Comparison of ENCODE assay signal across 1 cellular context in genomic region chr20:371755-372542, GRCh38.
TF ChIP-seq lines count a peak whose summit lies in the region.

No MANE protein-coding gene starts in this region.

TF ChIP-seq in HEK293, 187 proteins besides CTCF, POLR2A, EP300 and RAD21 (continued from another document and continues in another):
- no peak for TF ChIP-seq PRDM6 (tag by site-specific recombination; IDR thresholded peaks at IDR 0.05)
- no peak for TF ChIP-seq ZNF138 (tag by site-specific recombination; IDR thresholded peaks at IDR 0.05; ENCODE audit: borderline replicate concordance)
- TF ChIP-seq, protein P1, sequence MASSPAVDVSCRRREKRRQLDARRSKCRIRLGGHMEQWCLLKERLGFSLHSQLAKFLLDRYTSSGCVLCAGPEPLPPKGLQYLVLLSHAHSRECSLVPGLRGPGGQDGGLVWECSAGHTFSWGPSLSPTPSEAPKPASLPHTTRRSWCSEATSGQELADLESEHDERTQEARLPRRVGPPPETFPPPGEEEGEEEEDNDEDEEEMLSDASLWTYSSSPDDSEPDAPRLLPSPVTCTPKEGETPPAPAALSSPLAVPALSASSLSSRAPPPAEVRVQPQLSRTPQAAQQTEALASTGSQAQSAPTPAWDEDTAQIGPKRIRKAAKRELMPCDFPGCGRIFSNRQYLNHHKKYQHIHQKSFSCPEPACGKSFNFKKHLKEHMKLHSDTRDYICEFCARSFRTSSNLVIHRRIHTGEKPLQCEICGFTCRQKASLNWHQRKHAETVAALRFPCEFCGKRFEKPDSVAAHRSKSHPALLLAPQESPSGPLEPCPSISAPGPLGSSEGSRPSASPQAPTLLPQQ (tag by site-specific recombination; IDR thresholded peaks at IDR 0.05): peak; percentile 83
- 0 out of 2 replicates have a peak, but pooled peaks have one; percentile 18 for TF ChIP-seq SP7 (tag by site-specific recombination; IDR thresholded peaks at IDR 0.05)
- TF ChIP-seq, protein P2, sequence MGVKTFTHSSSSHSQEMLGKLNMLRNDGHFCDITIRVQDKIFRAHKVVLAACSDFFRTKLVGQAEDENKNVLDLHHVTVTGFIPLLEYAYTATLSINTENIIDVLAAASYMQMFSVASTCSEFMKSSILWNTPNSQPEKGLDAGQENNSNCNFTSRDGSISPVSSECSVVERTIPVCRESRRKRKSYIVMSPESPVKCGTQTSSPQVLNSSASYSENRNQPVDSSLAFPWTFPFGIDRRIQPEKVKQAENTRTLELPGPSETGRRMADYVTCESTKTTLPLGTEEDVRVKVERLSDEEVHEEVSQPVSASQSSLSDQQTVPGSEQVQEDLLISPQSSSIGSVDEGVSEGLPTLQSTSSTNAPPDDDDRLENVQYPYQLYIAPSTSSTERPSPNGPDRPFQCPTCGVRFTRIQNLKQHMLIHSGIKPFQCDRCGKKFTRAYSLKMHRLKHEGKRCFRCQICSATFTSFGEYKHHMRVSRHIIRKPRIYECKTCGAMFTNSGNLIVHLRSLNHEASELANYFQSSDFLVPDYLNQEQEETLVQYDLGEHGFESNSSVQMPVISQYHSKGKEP (tag by site-specific recombination; IDR thresholded peaks at IDR 0.05): peak; percentile 67; the same call in 1 of the 2 replicates
- no peak for TF ChIP-seq ZNF629 (tag by site-specific recombination; IDR thresholded peaks at IDR 0.05)
- TF ChIP-seq SETDB1 (IDR thresholded peaks at IDR 0.05; ENCODE audit: insufficient read length, low read length): no peak
- peak; percentile 76 for TF ChIP-seq PRDM10 (tag by site-specific recombination; IDR thresholded peaks at IDR 0.05)
- no peak for TF ChIP-seq ZNF48 (tag by site-specific recombination; IDR thresholded peaks at IDR 0.05)
- TF ChIP-seq, protein P3, sequence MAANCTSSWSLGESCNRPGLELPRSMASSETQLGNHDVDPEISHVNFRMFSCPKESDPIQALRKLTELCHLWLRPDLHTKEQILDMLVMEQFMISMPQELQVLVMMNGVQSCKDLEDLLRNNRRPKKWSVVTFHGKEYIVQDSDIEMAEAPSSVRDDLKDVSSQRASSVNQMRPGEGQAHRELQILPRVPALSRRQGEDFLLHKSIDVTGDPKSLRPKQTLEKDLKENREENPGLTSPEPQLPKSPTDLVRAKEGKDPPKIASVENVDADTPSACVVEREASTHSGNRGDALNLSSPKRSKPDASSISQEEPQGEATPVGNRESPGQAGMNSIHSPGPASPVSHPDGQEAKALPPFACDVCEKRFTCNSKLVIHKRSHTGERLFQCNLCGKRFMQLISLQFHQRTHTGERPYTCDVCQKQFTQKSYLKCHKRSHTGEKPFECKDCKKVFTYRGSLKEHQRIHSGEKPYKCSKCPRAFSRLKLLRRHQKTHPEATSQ (tag by site-specific recombination; IDR thresholded peaks at IDR 0.05): no peak
- peak; percentile 35; the same call in 1 of the 2 replicates for TF ChIP-seq ZBTB17 (tag by site-specific recombination; IDR thresholded peaks at IDR 0.05)
- TF ChIP-seq ZNF600 (tag by site-specific recombination; IDR thresholded peaks at IDR 0.05): no peak
- TF ChIP-seq ZBTB1 (tag by site-specific recombination; IDR thresholded peaks at IDR 0.05): no peak
- TF ChIP-seq ZNF626 (tag by site-specific recombination; IDR thresholded peaks at IDR 0.05): no peak
- no peak for TF ChIP-seq PRDM1 (tag by site-specific recombination; IDR thresholded peaks at IDR 0.05)
- TF ChIP-seq, protein P4, sequence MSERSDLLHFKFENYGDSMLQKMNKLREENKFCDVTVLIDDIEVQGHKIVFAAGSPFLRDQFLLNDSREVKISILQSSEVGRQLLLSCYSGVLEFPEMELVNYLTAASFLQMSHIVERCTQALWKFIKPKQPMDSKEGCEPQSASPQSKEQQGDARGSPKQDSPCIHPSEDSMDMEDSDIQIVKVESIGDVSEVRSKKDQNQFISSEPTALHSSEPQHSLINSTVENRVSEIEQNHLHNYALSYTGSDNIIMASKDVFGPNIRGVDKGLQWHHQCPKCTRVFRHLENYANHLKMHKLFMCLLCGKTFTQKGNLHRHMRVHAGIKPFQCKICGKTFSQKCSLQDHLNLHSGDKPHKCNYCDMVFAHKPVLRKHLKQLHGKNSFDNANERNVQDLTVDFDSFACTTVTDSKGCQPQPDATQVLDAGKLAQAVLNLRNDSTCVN (tag by site-specific recombination; optimal IDR thresholded peaks at IDR 0.05): no peak
- no peak for TF ChIP-seq SCRT1 (tag by site-specific recombination; IDR thresholded peaks at IDR 0.05; ENCODE audit: borderline replicate concordance)
- no peak for TF ChIP-seq ZSCAN4 (tag by site-specific recombination; IDR thresholded peaks at IDR 0.05)
- TF ChIP-seq ZNF548 (tag by site-specific recombination; IDR thresholded peaks at IDR 0.05): no peak
- no peak for TF ChIP-seq ELK4 (IDR thresholded peaks at IDR 0.05; ENCODE audit: borderline replicate concordance, low read depth, low read length)
- no peak for TF ChIP-seq ZNF404 (tag by site-specific recombination; IDR thresholded peaks at IDR 0.05)
- TF ChIP-seq ZNF837 (tag by site-specific recombination; IDR thresholded peaks at IDR 0.05): no peak
- TF ChIP-seq ZSCAN18 (tag by site-specific recombination; IDR thresholded peaks at IDR 0.05): 0 out of 2 replicates have a peak, but pooled peaks have one; percentile 44
- TF ChIP-seq AEBP2 (tag by site-specific recombination; IDR thresholded peaks at IDR 0.05; ENCODE audit: borderline replicate concordance): no peak
- TF ChIP-seq, protein P5, sequence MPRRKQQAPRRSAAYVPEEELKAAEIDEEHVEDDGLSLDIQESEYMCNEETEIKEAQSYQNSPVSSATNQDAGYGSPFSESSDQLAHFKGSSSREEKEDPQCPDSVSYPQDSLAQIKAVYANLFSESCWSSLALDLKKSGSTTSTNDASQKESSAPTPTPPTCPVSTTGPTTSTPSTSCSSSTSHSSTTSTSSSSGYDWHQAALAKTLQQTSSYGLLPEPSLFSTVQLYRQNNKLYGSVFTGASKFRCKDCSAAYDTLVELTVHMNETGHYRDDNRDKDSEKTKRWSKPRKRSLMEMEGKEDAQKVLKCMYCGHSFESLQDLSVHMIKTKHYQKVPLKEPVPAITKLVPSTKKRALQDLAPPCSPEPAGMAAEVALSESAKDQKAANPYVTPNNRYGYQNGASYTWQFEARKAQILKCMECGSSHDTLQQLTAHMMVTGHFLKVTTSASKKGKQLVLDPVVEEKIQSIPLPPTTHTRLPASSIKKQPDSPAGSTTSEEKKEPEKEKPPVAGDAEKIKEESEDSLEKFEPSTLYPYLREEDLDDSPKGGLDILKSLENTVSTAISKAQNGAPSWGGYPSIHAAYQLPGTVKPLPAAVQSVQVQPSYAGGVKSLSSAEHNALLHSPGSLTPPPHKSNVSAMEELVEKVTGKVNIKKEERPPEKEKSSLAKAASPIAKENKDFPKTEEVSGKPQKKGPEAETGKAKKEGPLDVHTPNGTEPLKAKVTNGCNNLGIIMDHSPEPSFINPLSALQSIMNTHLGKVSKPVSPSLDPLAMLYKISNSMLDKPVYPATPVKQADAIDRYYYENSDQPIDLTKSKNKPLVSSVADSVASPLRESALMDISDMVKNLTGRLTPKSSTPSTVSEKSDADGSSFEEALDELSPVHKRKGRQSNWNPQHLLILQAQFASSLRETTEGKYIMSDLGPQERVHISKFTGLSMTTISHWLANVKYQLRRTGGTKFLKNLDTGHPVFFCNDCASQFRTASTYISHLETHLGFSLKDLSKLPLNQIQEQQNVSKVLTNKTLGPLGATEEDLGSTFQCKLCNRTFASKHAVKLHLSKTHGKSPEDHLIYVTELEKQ (tag by site-specific recombination; IDR thresholded peaks at IDR 0.05; ENCODE audit: borderline replicate concordance): no peak
- TF ChIP-seq ZNF292 (tag by site-specific recombination; IDR thresholded peaks at IDR 0.05; ENCODE audit: borderline replicate concordance, low read depth): no peak
- TF ChIP-seq, protein P6, sequence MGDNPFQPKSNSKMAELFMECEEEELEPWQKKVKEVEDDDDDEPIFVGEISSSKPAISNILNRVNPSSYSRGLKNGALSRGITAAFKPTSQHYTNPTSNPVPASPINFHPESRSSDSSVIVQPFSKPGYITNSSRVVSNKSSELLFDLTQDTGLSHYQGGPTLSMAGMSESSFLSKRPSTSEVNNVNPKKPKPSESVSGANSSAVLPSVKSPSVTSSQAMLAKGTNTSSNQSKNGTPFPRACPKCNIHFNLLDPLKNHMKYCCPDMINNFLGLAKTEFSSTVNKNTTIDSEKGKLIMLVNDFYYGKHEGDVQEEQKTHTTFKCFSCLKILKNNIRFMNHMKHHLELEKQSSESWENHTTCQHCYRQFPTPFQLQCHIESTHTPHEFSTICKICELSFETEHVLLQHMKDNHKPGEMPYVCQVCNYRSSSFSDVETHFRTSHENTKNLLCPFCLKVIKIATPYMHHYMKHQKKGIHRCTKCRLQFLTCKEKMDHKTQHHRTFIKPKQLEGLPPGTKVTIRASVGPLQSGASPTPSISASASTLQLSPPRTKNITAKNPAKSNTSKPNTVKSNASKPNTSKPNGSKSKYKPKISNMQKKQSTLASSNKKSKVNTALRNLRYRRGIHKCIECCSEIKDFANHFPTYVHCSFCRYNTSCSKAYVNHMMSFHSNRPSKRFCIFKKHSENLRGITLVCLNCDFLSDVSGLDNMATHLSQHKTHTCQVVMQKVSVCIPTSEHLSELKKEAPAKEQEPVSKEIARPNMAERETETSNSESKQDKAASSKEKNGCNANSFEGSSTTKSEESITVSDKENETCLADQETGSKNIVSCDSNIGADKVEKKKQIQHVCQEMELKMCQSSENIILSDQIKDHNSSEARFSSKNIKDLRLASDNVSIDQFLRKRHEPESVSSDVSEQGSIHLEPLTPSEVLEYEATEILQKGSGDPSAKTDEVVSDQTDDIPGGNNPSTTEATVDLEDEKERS (tag by site-specific recombination; IDR thresholded peaks at IDR 0.05): no peak
- no peak for TF ChIP-seq ZNF530 (tag by site-specific recombination; IDR thresholded peaks at IDR 0.05; ENCODE audit: low read depth)
